1 cellular context compared by ENCODE assay signal in the genomic region with DNA sequence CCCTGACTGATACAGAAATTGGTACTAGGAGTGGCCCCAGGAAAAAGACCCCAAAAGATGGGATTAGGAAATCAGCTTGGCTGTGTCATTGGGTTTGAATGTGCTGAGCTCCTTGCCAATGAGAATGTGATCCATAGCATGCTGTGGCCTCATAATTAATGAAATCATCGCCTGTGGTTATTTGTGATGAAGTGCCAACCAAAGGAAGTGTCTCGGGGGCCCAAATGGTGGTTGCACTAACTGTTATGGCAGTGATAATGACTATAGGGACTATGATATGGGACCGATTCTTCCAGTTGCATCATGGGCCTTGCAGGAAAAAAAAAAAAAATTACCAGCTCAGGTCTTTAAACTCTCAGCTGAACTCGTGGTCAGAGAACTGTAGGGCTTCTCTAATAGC.
TF ChIP-seq lines count a peak whose summit lies in the region.

No MANE protein-coding gene starts in this region.

TF ChIP-seq in GM12878, 131 proteins besides CTCF, POLR2A, EP300 and RAD21:
- TF ChIP-seq ZNF622 (IDR thresholded peaks at IDR 0.05) (no peak), BACH1 (IDR thresholded peaks at IDR 0.05; ENCODE audit: borderline replicate concordance) (no peak), RELB (IDR thresholded peaks at IDR 0.05; ENCODE audit: low read depth) (no peak), CHD2 (IDR thresholded peaks at IDR 0.05; ENCODE audit: borderline replicate concordance, low read depth, low read length) (no peak)
TF ChIP-seq in GM12878: peak in this region for 0.
